Comparison of ENCODE assay signal across 10 cellular contexts in genomic region chr22:42993651-42994275, GRCh38. TPM values are rescaled to one million over a fixed set of nuclear protein-coding genes. Genes with fewer than 3 reads are reported as not detected.
DNase-seq lines count a peak whose midpoint lies in the region; ATAC-seq and TF ChIP-seq lines count a peak whose summit lies in the region.
"Had no signal": no experiment of that assay in that cellular context is flagged by ENCODE, and none has a peak within 500 bp of the region (broad histone marks: within the 10 kb centered on the region; RNA-seq: fewer than 3 reads in every experiment).

No MANE protein-coding gene starts in this region.

- H3K36me3 ChIP-seq in left lung (no peaks in the 10 kb centered on the region), thoracic aorta (no peaks in the 10 kb centered on the region)

- H3K27me3 ChIP-seq in left lung = no peaks in the 10 kb centered on the region
- H3K27me3 ChIP-seq in thoracic aorta (replicated peaks; ENCODE audit: insufficient read depth) = no peaks in the 10 kb centered on the region

- ATAC-seq in left lung (peak; percentile 21), thoracic aorta (ENCODE audit: insufficient number of reproducible peaks, low FRiP score, low read depth) (no peak), HG03095 (IDR thresholded peaks at IDR 0.05; ENCODE audit: unreplicated experiment) (no peak)
- ATAC-seq: naive thymus-derived CD4-positive, alpha-beta T cell had no signal

- H3K27ac ChIP-seq in left lung = peak overlapping the region; percentile 79 to 90
- H3K27ac ChIP-seq in thoracic aorta = peak overlapping the region; percentile 94 to 95

- H3K9me3 ChIP-seq in left lung (no peaks in the 10 kb centered on the region), thoracic aorta (no peaks in the 10 kb centered on the region)

- TF ChIP-seq CTCF in left lung (IDR thresholded peaks at IDR 0.05) (no peak), thoracic aorta (IDR thresholded peaks at IDR 0.05) (no peak)

- H3K4me1 ChIP-seq in left lung (peaks cover 59 to 94% of the 10 kb centered on the region in 2 donors), thoracic aorta (ENCODE audit: control insufficient read depth in 1 of 2, low read depth in 2 of 2) (peaks cover 61 to 96% of the 10 kb centered on the region in 2 donors)

- H3K4me3 ChIP-seq in left lung = no peak overlapping the region
- H3K4me3 ChIP-seq in thoracic aorta = peak overlapping the region; percentile 70

- intact Hi-C loops in left lung (cut with DNase I) = no loop called here

- DNase-seq in HCEC 1CT = peak; percentile 36
- DNase-seq in amniotic epithelial cell (ENCODE audit: low read depth) = peak; percentile 58
- DNase-seq in left lung = no peak
- DNase-seq in thoracic aorta (ENCODE audit: low spot score) = no peak
- no peak for DNase-seq in effector CD8-positive, alpha-beta T cell (lab: John Stamatoyannopoulos, UW)
- no peak for DNase-seq in activated naive CD4-positive, alpha-beta T cell treated with anti-CD3 and anti-CD28 coated beads, Interleukin-2, amount 50 U/mL, for 16 hours
- no peak for DNase-seq in NCI-H2227 treated with DMSO at 0.1 percent for 48 hours (lab: John Stamatoyannopoulos, UW)
- DNase-seq: naive thymus-derived CD4-positive, alpha-beta T cell; NCI-H2029 treated with DMSO at 0.1 percent for 48 hours had no signal

RNA-seq across cellular contexts. Expression of gene PACSIN2, which starts 21.2 kb away (rescaled TPM):
- total RNA-seq in left lung (100 to 1,000 TPM; 119 to 149 TPM), thoracic aorta (100 to 1,000 TPM; 135 to 155 TPM)

Comparison
In these comparisons a context has a peak if more than half of its experiments do, and no peak if none do; other contexts are left out.
1. DNase-seq: peak in HCEC 1CT (single experiment) and amniotic epithelial cell (single experiment); none in left lung (0 of 2), thoracic aorta (single experiment), effector CD8-positive, alpha-beta T cell (single experiment), activated naive CD4-positive, alpha-beta T cell treated with anti-CD3 and anti-CD28 coated beads, Interleukin-2, amount 50 U/mL, for 16 hours (single experiment) and NCI-H2227 treated with DMSO at 0.1 percent for 48 hours (single experiment).